Comparison of ENCODE assay signal across 8 cellular contexts in genomic region chr16:86508947-86509758, GRCh38. TPM values are rescaled to one million over a fixed set of nuclear protein-coding genes. Genes with fewer than 3 reads are reported as not detected.
DNase-seq lines count a peak whose midpoint lies in the region; ATAC-seq, FAIRE-seq and TF ChIP-seq lines count a peak whose summit lies in the region.

No MANE protein-coding gene starts in this region.

- peaks cover 11% of the 10 kb centered on the region for H3F3A ChIP-seq in smooth muscle cell (ENCODE audit: low read depth)

- H3K9me3 ChIP-seq in iPS-15b (ENCODE audit: control insufficient read depth, insufficient read depth, low read length), result no peaks in the 10 kb centered on the region
- no peaks in the 10 kb centered on the region for H3K9me3 ChIP-seq in smooth muscle cell (replicated peaks; ENCODE audit: low read depth)

- H3K27ac Mint-ChIP-seq in CD14-positive monocyte, result peak overlapping the region in 1 of 7 donors; percentile 50

- peaks cover 0 to 28% (median 7%) of the 10 kb centered on the region in 7 donors for H3K9me3 Mint-ChIP-seq in CD14-positive monocyte

- peak overlapping the region; percentile 46 for H3K4me3 ChIP-seq in iPS-15b (ENCODE audit: low read depth, low read length)
- peak overlapping the region; percentile 73 for H3K4me3 ChIP-seq in smooth muscle cell

- peaks cover 82 to 99% (median 90%) of the 10 kb centered on the region in 3 donors for H3K27me3 Mint-ChIP-seq in CD14-positive monocyte (ENCODE audit: low read depth in 3 of 3)

- peaks cover 0 to 13% of the 10 kb centered on the region in 2 donors for H3K36me3 Mint-ChIP-seq in CD14-positive monocyte

- peak overlapping the region; percentile 69 to 88 for H3K4me3 Mint-ChIP-seq in CD14-positive monocyte

- H3K27ac ChIP-seq in smooth muscle cell (ENCODE audit: low read depth), result peak overlapping the region; percentile 83

- intact Hi-C loops in CD14-positive monocyte (cut with micrococcal nuclease), result no loop called here

- H2AFZ ChIP-seq in smooth muscle cell (ENCODE audit: low read depth), result peak overlapping the region; percentile 41

- H3K4me2 ChIP-seq in smooth muscle cell, result peak overlapping the region; percentile 89

- ATAC-seq in HG03135 (IDR thresholded peaks at IDR 0.05; ENCODE audit: unreplicated experiment), result no peak
- no peak for ATAC-seq in GM18867 (IDR thresholded peaks at IDR 0.05; ENCODE audit: unreplicated experiment)

- DNase-seq in CD14-positive monocyte (ENCODE audit: low spot score) (no peak), HTR-8/SVneo (ENCODE audit: insufficient read length, low spot score) (peak; percentile 37), amniotic stem cell (lab: John Stamatoyannopoulos, UW) (peak; percentile 58), smooth muscle cell (lab: John Stamatoyannopoulos, UW; ENCODE audit: unreplicated experiment) (peak; percentile 70), RCC 7860 (ENCODE audit: low spot score) (no peak)

- peaks cover 22% of the 10 kb centered on the region for H3K4me1 Mint-ChIP-seq in CD14-positive monocyte

- H3K79me2 ChIP-seq in smooth muscle cell (ENCODE audit: low read depth), result peaks cover 36% of the 10 kb centered on the region

- H3K36me3 ChIP-seq in iPS-15b (ENCODE audit: control insufficient read depth, insufficient read depth, low read length), result no peaks in the 10 kb centered on the region
- no peaks in the 10 kb centered on the region for H3K36me3 ChIP-seq in smooth muscle cell (ENCODE audit: low read depth)

- WGBS in smooth muscle cell (ENCODE audit: low lambda C conversion rate), result 2% methylated on average over 78 of the region's 79 CpGs

- H3K4me1 ChIP-seq in iPS-15b (ENCODE audit: control insufficient read depth, insufficient read depth, low read length) (peaks cover 2% of the 10 kb centered on the region), smooth muscle cell (ENCODE audit: low read depth) (peaks cover 7% of the 10 kb centered on the region)

- TF ChIP-seq CTCF in CD14-positive monocyte (IDR thresholded peaks at IDR 0.05), result no peak
- no peak for TF ChIP-seq CTCF in smooth muscle cell (IDR thresholded peaks at IDR 0.05; ENCODE audit: borderline replicate concordance, insufficient read depth, poor library complexity, severe bottlenecking)

- FAIRE-seq in HTR-8/SVneo (lab: Jason Lieb, UNC) (peak; percentile 57), RCC 7860 (lab: Jason Lieb, UNC) (no peak)

- peaks cover 89% of the 10 kb centered on the region for H3K27me3 ChIP-seq in iPS-15b (ENCODE audit: control insufficient read depth, insufficient read depth, low read length)
- H3K27me3 ChIP-seq in smooth muscle cell (ENCODE audit: low read depth), result peaks cover 72% of the 10 kb centered on the region

- no peak overlapping the region for H3K9ac ChIP-seq in iPS-15b (ENCODE audit: low read depth, low read length)
- H3K9ac ChIP-seq in smooth muscle cell (ENCODE audit: low read depth), result peak overlapping the region; percentile 85

- peaks cover 37% of the 10 kb centered on the region for H4K20me1 ChIP-seq in smooth muscle cell (ENCODE audit: low read depth)

RNA-seq across cellular contexts. Expression of gene FOXF1, which starts 1.2 kb away (rescaled TPM):
- polyA plus RNA-seq in CD14-positive monocyte, result not detected
- 15.6 and 24.7 TPM in 2 replicates for total RNA-seq in smooth muscle cell
- 30.5 and 31.5 TPM in 2 replicates for polyA plus RNA-seq in smooth muscle cell

RNA-seq across cellular contexts. Expression of gene MTHFSD, which starts 45.9 kb away (rescaled TPM):
- 10 to 100 TPM in 1 of 2 donors, 1 to 10 TPM in 1; 7.2 to 11.7 TPM for polyA plus RNA-seq in CD14-positive monocyte
- total RNA-seq in smooth muscle cell, result 14.7 and 23.0 TPM in 2 replicates
- 13.3 and 16.5 TPM in 2 replicates for polyA plus RNA-seq in smooth muscle cell

RNA-seq across cellular contexts. Expression of gene FOXC2, which starts 57.5 kb away (rescaled TPM):
- polyA plus RNA-seq in CD14-positive monocyte (not detected), smooth muscle cell (18.0 and 18.1 TPM in 2 replicates)
- total RNA-seq in smooth muscle cell, result 2.7 and 2.8 TPM in 2 replicates

Comparison
In these comparisons a context has a peak if more than half of its experiments do, and no peak if none do; other contexts are left out.
1. DNase-seq: peak in HTR-8/SVneo (single experiment), amniotic stem cell (single experiment) and smooth muscle cell (single experiment); none in CD14-positive monocyte (single experiment) and RCC 7860 (single experiment).
2. RNA of gene FOXF1, which starts 1.2 kb away (polyA plus RNA-seq): 30.5 to 31.5 TPM in smooth muscle cell; not detected in CD14-positive monocyte; every median in the first group is over 10 times any median in the second.
3. RNA of gene FOXC2, which starts 57.5 kb away (polyA plus RNA-seq): 18.0 to 18.1 TPM in smooth muscle cell; not detected in CD14-positive monocyte; every median in the first group is over 10 times any median in the second.